Comparison of ENCODE assay signal across 1 cellular context in genomic region chr6:43629505-43630300, GRCh38.
TF ChIP-seq lines count a peak whose summit lies in the region.

No MANE protein-coding gene starts in this region.

TF ChIP-seq in K562, 482 proteins besides CTCF, POLR2A, EP300 and RAD21 (continued from another document and continues in another):
- TF ChIP-seq CCAR2 (IDR thresholded peaks at IDR 0.05; ENCODE audit: low read depth, low read length) (0 out of 2 replicates have a peak, but pooled peaks have one; percentile 27), TRIM28 (IDR thresholded peaks at IDR 0.05) (no peak), HNRNPK (IDR thresholded peaks at IDR 0.05; ENCODE audit: low read depth, low read length, poor library complexity, severe bottlenecking) (no peak), CTBP1 (IDR thresholded peaks at IDR 0.05; ENCODE audit: borderline replicate concordance) (peak; percentile 55; the same call in 1 of the 2 replicates), MNT (conservative IDR thresholded peaks at IDR 0.05) (no peak), SMARCA4 (IDR thresholded peaks at IDR 0.05) (no peak; the same call in none of the 2 replicates), CEBPG (CRISPR knock-in tag; IDR thresholded peaks at IDR 0.05) (peak; percentile 88), CEBPG (tag; conservative IDR thresholded peaks at IDR 0.05 in 1 of 2, IDR thresholded peaks at IDR 0.05 in 1 of 2) (peak; percentile 92 to 98), CHD7 (IDR thresholded peaks at IDR 0.05; ENCODE audit: low read depth, low read length) (no peak), ZNF551 (CRISPR knock-in tag; IDR thresholded peaks at IDR 0.05) (no peak), TAF9B (IDR thresholded peaks at IDR 0.05; ENCODE audit: partially characterized antibody) (no peak), IFI16 (CRISPR knock-in tag; IDR thresholded peaks at IDR 0.05) (peak; percentile 8; the same call in 1 of the 2 replicates), PATZ1 (CRISPR knock-in tag; IDR thresholded peaks at IDR 0.05; ENCODE audit: borderline replicate concordance) (0 out of 2 replicates have a peak, but pooled peaks have one; percentile 37), ZNF592 (IDR thresholded peaks at IDR 0.05) (no peak), SNIP1 (IDR thresholded peaks at IDR 0.05; ENCODE audit: low read depth) (no peak; the same call in 1 of the 2 replicates), ZNF668 (CRISPR knock-in tag; IDR thresholded peaks at IDR 0.05) (peak; percentile 81; the same call in 1 of the 2 replicates), HBP1 (CRISPR knock-in tag; IDR thresholded peaks at IDR 0.05) (peak; percentile 11), SREBF1 (IDR thresholded peaks at IDR 0.05; ENCODE audit: borderline replicate concordance, low read depth, low read length) (no peak), AFF4 (CRISPR knock-in tag; IDR thresholded peaks at IDR 0.05) (peak; percentile 83; the same call in 1 of the 2 replicates), ERF (CRISPR knock-in tag; IDR thresholded peaks at IDR 0.05) (peak; percentile 89), FOXA1 (IDR thresholded peaks at IDR 0.05; ENCODE audit: borderline replicate concordance) (no peak), LEF1 (IDR thresholded peaks at IDR 0.05) (no peak), HMG20B (CRISPR knock-in tag; IDR thresholded peaks at IDR 0.05) (no peak; the same call in 1 of the 2 replicates), TCF15 (CRISPR knock-in tag; IDR thresholded peaks at IDR 0.05) (0 out of 2 replicates have a peak, but pooled peaks have one; percentile 9), HEY1 (CRISPR knock-in tag; IDR thresholded peaks at IDR 0.05; ENCODE audit: borderline replicate concordance) (no peak; the same call in 1 of the 2 replicates), HES1 (IDR thresholded peaks at IDR 0.05; ENCODE audit: low read depth) (no peak; the same call in 1 of the 2 replicates), PHB2 (IDR thresholded peaks at IDR 0.05; ENCODE audit: low read depth) (no peak), TCF3 (CRISPR knock-in tag; IDR thresholded peaks at IDR 0.05) (peak; percentile 50)
